Comparison of ENCODE assay signal across 27 cellular contexts in the genomic region with DNA sequence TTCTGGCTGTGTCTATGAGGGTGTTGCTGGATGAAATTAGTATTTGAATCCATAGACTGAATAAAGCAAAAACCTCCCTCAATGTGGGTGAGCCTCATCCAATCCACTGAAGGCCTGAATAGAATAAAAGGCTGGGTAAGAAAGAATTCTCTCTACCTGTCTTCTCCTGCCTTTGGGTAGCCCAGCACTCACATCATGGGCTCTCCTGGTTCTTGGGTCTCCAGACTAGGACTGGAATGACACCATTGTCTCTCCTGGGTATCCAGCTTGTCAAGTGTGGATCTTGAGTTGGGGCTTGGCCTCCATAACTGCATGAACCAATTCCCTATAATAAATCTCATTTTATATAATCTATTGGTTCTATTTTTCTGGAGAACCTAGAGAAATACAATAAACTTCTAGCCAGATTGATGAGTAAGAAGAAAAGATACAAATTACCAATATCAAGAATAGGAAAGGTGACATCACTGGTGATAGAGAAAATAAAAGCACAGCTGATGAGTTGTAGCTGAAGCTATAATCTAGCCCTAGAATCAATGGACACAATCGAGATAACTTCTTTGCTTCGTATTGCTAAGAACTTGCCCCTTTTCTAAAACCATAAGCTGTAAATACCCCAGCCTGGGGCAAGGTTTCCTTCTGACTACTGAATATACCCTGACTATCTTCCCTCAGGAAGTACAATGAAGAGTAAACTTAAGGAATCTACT.
"Had no signal": no experiment of that assay in that cellular context is flagged by ENCODE, and none has a peak within 500 bp of the region (broad histone marks: within the 10 kb centered on the region; RNA-seq: fewer than 3 reads in every experiment).

No MANE protein-coding gene starts in this region.

- H3K4me1 ChIP-seq: gastrocnemius medialis, heart left ventricle had no signal

- H3K9me3 ChIP-seq: gastrocnemius medialis had no signal

- H3K4me3 ChIP-seq: coronary artery, dorsolateral prefrontal cortex, esophagus muscularis mucosa, gastrocnemius medialis, heart left ventricle had no signal

- H3K4me3 Mint-ChIP-seq: activated CD4-positive, alpha-beta memory T cell treated with anti-CD3 and anti-CD28 coated beads, Interleukin-2, amount 10 ng/mL, durations not matched to agents 7 days and 5 days; activated CD4-positive, alpha-beta T cell treated with anti-CD3 and anti-CD28 coated beads, Interleukin-2, amount 10 ng/mL, durations not matched to agents 7 days and 5 days; activated naive CD8-positive, alpha-beta T cell; central memory CD8-positive, alpha-beta T cell; dendritic cell treated with granulocyte-macrophage colony-stimulating factor and Interleukin-4, amounts not matched to agents 40 ng/mL and 50 ng/mL, for 4 days; endodermal cell had no signal

- H3K27ac Mint-ChIP-seq: activated CD4-positive, alpha-beta memory T cell treated with anti-CD3 and anti-CD28 coated beads, Interleukin-2, amount 10 ng/mL, durations not matched to agents 7 days and 5 days; activated CD4-positive, alpha-beta T cell treated with anti-CD3 and anti-CD28 coated beads, Interleukin-2, amount 10 ng/mL, durations not matched to agents 7 days and 5 days; activated naive CD8-positive, alpha-beta T cell; dendritic cell treated with granulocyte-macrophage colony-stimulating factor and Interleukin-4, amounts not matched to agents 40 ng/mL and 50 ng/mL, for 4 days; endodermal cell had no signal

- ATAC-seq: foreskin keratinocyte, gastrocnemius medialis, heart left ventricle had no signal

- FAIRE-seq: bronchial epithelial cell had no signal

- H3K27ac ChIP-seq: brain microvascular endothelial cell, coronary artery, esophagus muscularis mucosa, foreskin keratinocyte, gastrocnemius medialis, heart left ventricle had no signal

- H3K36me3 ChIP-seq: brain microvascular endothelial cell, gastrocnemius medialis had no signal

- H3K4me1 Mint-ChIP-seq: activated CD4-positive, alpha-beta T cell treated with anti-CD3 and anti-CD28 coated beads, Interleukin-2, amount 10 ng/mL, durations not matched to agents 7 days and 5 days; central memory CD8-positive, alpha-beta T cell had no signal

- DNase-seq: activated CD4-positive, alpha-beta memory T cell treated with anti-CD3 and anti-CD28 coated beads, Interleukin-2, amount 10 ng/mL, durations not matched to agents 7 days and 5 days; activated CD4-positive, alpha-beta T cell treated with anti-CD3 and anti-CD28 coated beads for 4 hours; activated CD4-positive, alpha-beta T cell treated with anti-CD3 and anti-CD28 coated beads, Interleukin-2, amount 10 ng/mL, durations not matched to agents 7 days and 5 days; activated CD4-positive, alpha-beta T cell treated with anti-CD3 and anti-CD28 coated beads, Interleukin-2, amount 50 U/mL, for 4 hours; activated CD4-positive, CD25-positive, alpha-beta regulatory T cell; activated effector memory CD4-positive, alpha-beta T cell treated with Interleukin-2 at 50 U/mL for 16 hours; activated gamma-delta T cell treated with Interleukin-2 at 50 U/mL for 16 hours; activated naive CD4-positive, alpha-beta T cell treated with anti-CD3 and anti-CD28 coated beads, Interleukin-2, amount 50 U/mL, for 16 hours; activated naive CD4-positive, alpha-beta T cell treated with Interleukin-2 at 50 U/mL for 16 hours; activated T-cell treated with anti-CD3 and anti-CD28 coated beads, Interleukin-2, amount 50 U/mL, for 48 hours; amniotic stem cell; anterior cingulate cortex; brain microvascular endothelial cell; dorsolateral prefrontal cortex; effector memory CD4-positive, alpha-beta T cell; endodermal cell; erythroblast; foreskin keratinocyte; gastrocnemius medialis; glutamatergic neuron; heart left ventricle had no signal

- H3K27me3 Mint-ChIP-seq: activated CD4-positive, alpha-beta memory T cell treated with anti-CD3 and anti-CD28 coated beads, Interleukin-2, amount 10 ng/mL, durations not matched to agents 7 days and 5 days; activated CD4-positive, alpha-beta T cell treated with anti-CD3 and anti-CD28 coated beads, Interleukin-2, amount 10 ng/mL, durations not matched to agents 7 days and 5 days; activated naive CD8-positive, alpha-beta T cell; central memory CD8-positive, alpha-beta T cell; dendritic cell treated with granulocyte-macrophage colony-stimulating factor and Interleukin-4, amounts not matched to agents 40 ng/mL and 50 ng/mL, for 4 days had no signal

- H3K27me3 ChIP-seq: brain microvascular endothelial cell, dorsolateral prefrontal cortex, esophagus muscularis mucosa, foreskin keratinocyte, gastrocnemius medialis, heart left ventricle had no signal
